ENCODE assay signal across 1 cellular context in genomic region chr14:24037658-24038037, GRCh38.
TF ChIP-seq lines count a peak whose summit lies in the region.

No MANE protein-coding gene starts in this region.

TF ChIP-seq in GM23338, 12 proteins besides CTCF, POLR2A, EP300 and RAD21:
- TF ChIP-seq CREB1 (CRISPR knock-in tag; IDR thresholded peaks at IDR 0.05; ENCODE audit: low read depth) (no peak), STAT1 (IDR thresholded peaks at IDR 0.05; ENCODE audit: unreplicated experiment) (no peak)
